Comparison of ENCODE assay signal across 8 cellular contexts in the genomic region with DNA sequence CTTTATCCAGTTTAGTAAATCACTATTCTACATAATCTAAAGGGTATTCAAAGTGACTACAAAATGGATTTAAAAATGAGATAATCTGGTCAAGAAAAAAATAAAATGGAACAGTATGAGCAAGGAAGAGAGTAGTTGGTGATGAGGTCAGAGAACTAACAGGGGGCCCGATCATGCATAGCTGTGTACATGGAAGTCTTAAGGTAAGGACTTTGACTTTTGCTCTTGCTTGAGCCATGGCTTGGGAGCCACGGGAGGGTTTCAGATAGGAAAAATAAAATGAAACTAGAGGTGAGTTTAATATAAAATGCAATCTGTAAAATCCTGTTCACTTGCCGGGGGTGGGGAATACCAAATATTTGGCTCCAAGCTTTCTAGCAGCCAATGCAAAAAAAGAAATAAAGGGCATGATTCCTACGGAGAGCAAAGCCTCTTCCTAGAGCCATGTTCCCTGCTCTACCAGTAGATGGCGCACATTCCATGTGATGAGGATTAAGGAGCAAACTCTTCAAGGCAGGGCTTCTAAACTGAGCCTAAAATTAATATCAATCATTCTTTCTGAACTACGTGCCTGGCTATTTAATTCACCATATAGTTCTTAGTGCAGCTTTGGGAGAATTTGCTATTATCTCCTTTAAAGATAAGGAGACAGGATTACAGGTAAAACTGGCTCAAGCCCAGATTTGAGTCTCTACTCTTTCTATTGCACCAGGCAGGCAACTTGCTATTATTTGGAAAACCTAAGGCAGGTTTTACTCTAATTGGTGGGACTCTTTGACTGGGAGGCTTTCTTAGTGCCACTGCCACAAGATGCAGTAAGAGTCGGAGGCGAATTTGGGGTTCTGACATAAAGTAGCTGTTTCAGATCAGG. TPM values are rescaled to one million over a fixed set of nuclear protein-coding genes. Genes with fewer than 3 reads are reported as not detected.
DNase-seq lines count a peak whose midpoint lies in the region; ATAC-seq and TF ChIP-seq lines count a peak whose summit lies in the region.

No MANE protein-coding gene starts in this region.

- H3K4me3 Mint-ChIP-seq in activated T-cell treated with anti-CD3 and anti-CD28 coated beads, Interleukin-2, amount 50 U/mL, for 4 hours, result no peak overlapping the region
- H3K4me3 Mint-ChIP-seq in progenitor cell of endocrine pancreas (ENCODE audit: low read depth), result no peak overlapping the region

- no peaks in the 10 kb centered on the region for H3K4me1 ChIP-seq in foreskin keratinocyte

- H3K27ac ChIP-seq in foreskin keratinocyte, result no peak overlapping the region

- peaks cover 2% of the 10 kb centered on the region for H3K4me1 Mint-ChIP-seq in activated T-cell treated with anti-CD3 and anti-CD28 coated beads, Interleukin-2, amount 50 U/mL, for 4 hours (ENCODE audit: low read depth)
- H3K4me1 Mint-ChIP-seq in progenitor cell of endocrine pancreas (ENCODE audit: low read depth), result no peaks in the 10 kb centered on the region

- H3K36me3 Mint-ChIP-seq in activated T-cell treated with anti-CD3 and anti-CD28 coated beads, Interleukin-2, amount 50 U/mL, for 4 hours (ENCODE audit: insufficient read depth), result no peaks in the 10 kb centered on the region
- no peaks in the 10 kb centered on the region for H3K36me3 Mint-ChIP-seq in progenitor cell of endocrine pancreas (ENCODE audit: insufficient read depth)

- H3K27ac Mint-ChIP-seq in progenitor cell of endocrine pancreas, result no peak overlapping the region

- no peaks in the 10 kb centered on the region for H3K27me3 ChIP-seq in foreskin keratinocyte

- no peaks in the 10 kb centered on the region for H3K27me3 Mint-ChIP-seq in activated T-cell treated with anti-CD3 and anti-CD28 coated beads, Interleukin-2, amount 50 U/mL, for 4 hours (ENCODE audit: low read depth)
- H3K27me3 Mint-ChIP-seq in progenitor cell of endocrine pancreas, result no peaks in the 10 kb centered on the region

- DNase-seq in AG09319 (ENCODE audit: extremely low read depth, low read depth) (no peak), NOMO-1 treated with dmso at 0.1 percent for 144 hours (lab: John Stamatoyannopoulos, UW; ENCODE audit: unreplicated experiment) (peak; percentile 12), foreskin keratinocyte (peak in 1 of 2 donors; percentile 17), progenitor cell of endocrine pancreas (ENCODE audit: low spot score, unreplicated experiment) (no peak)
- peak; percentile 23 for DNase-seq in activated T-cell treated with anti-CD3 and anti-CD28 coated beads, Interleukin-2, amount 50 U/mL, for 4 hours

- H3K9me3 Mint-ChIP-seq in activated T-cell treated with anti-CD3 and anti-CD28 coated beads, Interleukin-2, amount 50 U/mL, for 4 hours, result no peaks in the 10 kb centered on the region
- peaks cover 6% of the 10 kb centered on the region for H3K9me3 Mint-ChIP-seq in progenitor cell of endocrine pancreas (ENCODE audit: low read depth)

- ATAC-seq in GM18498 (IDR thresholded peaks at IDR 0.05; ENCODE audit: unreplicated experiment), result peak; percentile 56
- ATAC-seq in HG03378 (IDR thresholded peaks at IDR 0.05; ENCODE audit: unreplicated experiment), result peak; percentile 84
- ATAC-seq in activated T-cell treated with anti-CD3 and anti-CD28 coated beads, Interleukin-2, amount 50 U/mL, for 4 hours, result peak; percentile 70 to 83
- ATAC-seq in foreskin keratinocyte, result peak; percentile 77
- ATAC-seq in HG03139 (IDR thresholded peaks at IDR 0.05; ENCODE audit: unreplicated experiment), result no peak

- peak; percentile 98 for TF ChIP-seq CTCF in AG09319 (IDR thresholded peaks at IDR 0.05; ENCODE audit: low read depth, low read length)
- TF ChIP-seq CTCF in foreskin keratinocyte (conservative IDR thresholded peaks at IDR 0.05), result peak; percentile 75
- TF ChIP-seq CTCF in progenitor cell of endocrine pancreas (IDR thresholded peaks at IDR 0.05; ENCODE audit: unreplicated experiment), result peak; percentile 79

RNA-seq across cellular contexts. Expression of gene CLCN5, which starts 6.8 kb away (rescaled TPM):
- 1 to 10 TPM; 3.0 to 4.4 (median 3.2) TPM for total RNA-seq in activated T-cell treated with anti-CD3 and anti-CD28 coated beads, Interleukin-2, amount 50 U/mL, for 4 hours
- total RNA-seq in foreskin keratinocyte (2.8 and 4.5 TPM in 2 replicates), progenitor cell of endocrine pancreas (14.0 and 17.2 TPM in 2 replicates)
- 0.47 and 0.48 TPM in 2 replicates for polyA plus RNA-seq in foreskin keratinocyte

RNA-seq across cellular contexts. Expression of gene USP27X, which starts 36.3 kb away (rescaled TPM):
- total RNA-seq in activated T-cell treated with anti-CD3 and anti-CD28 coated beads, Interleukin-2, amount 50 U/mL, for 4 hours, result 1 to 10 TPM; 1.1 to 1.6 (median 1.1) TPM
- total RNA-seq in foreskin keratinocyte (2.8 and 2.9 TPM in 2 replicates), progenitor cell of endocrine pancreas (7.4 and 7.6 TPM in 2 replicates)
- polyA plus RNA-seq in foreskin keratinocyte, result 1.9 and 2.4 TPM in 2 replicates

Comparison
In these comparisons a context has a peak if more than half of its experiments do, and no peak if none do; other contexts are left out.
1. DNase-seq: peak in NOMO-1 treated with dmso at 0.1 percent for 144 hours (single experiment) and activated T-cell treated with anti-CD3 and anti-CD28 coated beads, Interleukin-2, amount 50 U/mL, for 4 hours (single experiment); none in AG09319 (single experiment) and progenitor cell of endocrine pancreas (single experiment).
2. Peak in every context shown above with its lines, with median percentiles within 50 percentile points of each other: CTCF ChIP-seq.